Comparison of ENCODE assay signal across 8 cellular contexts in the genomic region with DNA sequence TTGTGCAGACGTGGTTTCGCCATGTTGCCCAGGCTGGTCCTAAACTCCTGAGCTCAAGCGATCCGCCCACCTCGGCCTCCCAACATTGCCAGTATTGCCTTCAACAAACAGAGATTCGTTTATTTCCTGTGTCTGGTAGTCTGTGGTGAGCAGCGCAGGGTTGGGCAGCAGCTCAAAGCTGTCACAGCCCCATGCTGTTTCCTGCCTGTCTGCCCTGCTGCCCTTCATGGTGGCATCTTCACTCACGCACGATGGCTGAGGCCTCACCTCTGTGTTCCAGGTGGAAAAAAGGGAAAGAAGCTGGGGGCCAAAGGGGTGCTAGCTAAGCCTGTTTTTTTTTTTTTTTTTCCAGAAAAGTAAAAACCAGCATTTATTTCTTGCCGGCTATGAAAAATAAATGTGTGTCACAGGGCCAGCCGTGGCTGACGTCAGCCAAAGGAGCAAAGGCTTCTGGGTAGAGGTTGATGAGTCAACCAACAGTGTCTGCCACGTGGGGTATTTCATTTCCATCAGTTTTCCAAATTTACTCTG. TPM values are rescaled to one million over a fixed set of nuclear protein-coding genes. Genes with fewer than 3 reads are reported as not detected.
DNase-seq lines count a peak whose midpoint lies in the region; ATAC-seq and TF ChIP-seq lines count a peak whose summit lies in the region.

No MANE protein-coding gene starts in this region.

- CTCF ChIA-PET in CD4-positive, alpha-beta memory T cell (lab: Charles Lee; ENCODE audit: partially characterized antibody): interaction anchor here (1.1 to 6.7 kb wide), 7 partner anchors 10 to 53 kb away, joined by 3 to 74 read pairs (median 5); partner anchors contain the start of gene TBC1D22A

- no peaks in the 10 kb centered on the region for H3K27me3 ChIP-seq in CD4-positive, alpha-beta memory T cell (ENCODE audit: insufficient read depth, low read length)
- H3K27me3 ChIP-seq in RWPE2 (ENCODE audit: insufficient read depth, poor library complexity, severe bottlenecking): no peaks in the 10 kb centered on the region

- peak overlapping the region in 1 of 2 donors; percentile 45 for H3K4me3 ChIP-seq in CD4-positive, alpha-beta memory T cell (ENCODE audit: low read length in 2 of 2)
- H3K4me3 ChIP-seq in RWPE2 (ENCODE audit: severe bottlenecking): no peak overlapping the region

- no peaks in the 10 kb centered on the region for H3K9me3 Mint-ChIP-seq in CD4-positive, alpha-beta memory T cell

- peak overlapping the region; percentile 80 to 91 (median 86) for H3K4me3 Mint-ChIP-seq in CD4-positive, alpha-beta memory T cell

- intact Hi-C loops in CD4-positive, alpha-beta memory T cell (cut with micrococcal nuclease): loop anchor here (1.0 to 2.0 kb wide), 4 partner anchors 16 to 56 kb away; partner anchors contain the start of gene TBC1D22A

- no peak for ATAC-seq in RWPE2 (ENCODE audit: low read depth)
- ATAC-seq in GM18505 (IDR thresholded peaks at IDR 0.05; ENCODE audit: unreplicated experiment): no peak
- ATAC-seq in HG03097 (IDR thresholded peaks at IDR 0.05; ENCODE audit: low FRiP score, unreplicated experiment): no peak
- no peak for ATAC-seq in HG03565 (IDR thresholded peaks at IDR 0.05; ENCODE audit: unreplicated experiment)

- no peak for TF ChIP-seq CTCF in RWPE2 (IDR thresholded peaks at IDR 0.05; ENCODE audit: poor library complexity, severe bottlenecking)

- DNase-seq in CD4-positive, alpha-beta memory T cell: peak; percentile 83 to 96 (median 87)
- no peak for DNase-seq in RWPE2 (ENCODE audit: low spot score)
- peak; percentile 83 for DNase-seq in activated gamma-delta T cell treated with Interleukin-2 at 50 U/mL for 16 hours
- DNase-seq in germinal center (ENCODE audit: low spot score): peak; percentile 58
- DNase-seq in stimulated activated CD4-positive, alpha-beta T cell treated with anti-CD3 and anti-CD28 coated beads, Interleukin-1b, Interleukin-23, amount 100 ng/mL, for 48 hours: peak; percentile 73

- peaks cover 13 to 35% of the 10 kb centered on the region in 2 donors for H3K36me3 Mint-ChIP-seq in CD4-positive, alpha-beta memory T cell

- peaks cover 56% of the 10 kb centered on the region for H3K4me1 ChIP-seq in CD4-positive, alpha-beta memory T cell (ENCODE audit: insufficient read depth, low read length)
- peaks cover 8% of the 10 kb centered on the region for H3K4me1 ChIP-seq in RWPE2 (ENCODE audit: insufficient read depth, poor library complexity, severe bottlenecking)

- H3K27ac ChIP-seq in CD4-positive, alpha-beta memory T cell (ENCODE audit: low read depth, low read length): peak overlapping the region; percentile 87
- peak overlapping the region; percentile 13 for H3K27ac ChIP-seq in RWPE2 (ENCODE audit: poor library complexity, severe bottlenecking)

- no peak for TF ChIP-seq POLR2A in GM18505 (IDR thresholded peaks at IDR 0.05; ENCODE audit: borderline replicate concordance, extremely low read depth, insufficient read depth, insufficient read length)

- H3K27me3 Mint-ChIP-seq in CD4-positive, alpha-beta memory T cell: no peaks in the 10 kb centered on the region

- H3K27ac Mint-ChIP-seq in CD4-positive, alpha-beta memory T cell: peak overlapping the region; percentile 99 to 100 (median 100)

- H3K36me3 ChIP-seq in CD4-positive, alpha-beta memory T cell (ENCODE audit: insufficient read depth, low read length): peaks cover 32% of the 10 kb centered on the region
- H3K36me3 ChIP-seq in RWPE2 (ENCODE audit: low read depth): peaks cover 14% of the 10 kb centered on the region; the same call in 1 of the 2 replicates

- H3K9me3 ChIP-seq in CD4-positive, alpha-beta memory T cell (ENCODE audit: control insufficient read depth in 1 of 2, low read length in 2 of 2): no peaks in the 10 kb centered on the region
- H3K9me3 ChIP-seq in RWPE2 (ENCODE audit: severe bottlenecking): peaks cover under 1% of the 10 kb centered on the region

- POLR2A ChIA-PET in CD4-positive, alpha-beta memory T cell (lab: Charles Lee; ENCODE audit: partially characterized antibody): interaction anchor here (0.6 to 5.2 kb wide), 15 partner anchors 8 to 177 kb away, joined by 3 to 90 read pairs (median 8); partner anchors contain the start of gene TBC1D22A

- peaks cover 33 to 61% (median 43%) of the 10 kb centered on the region in 4 donors for H3K4me1 Mint-ChIP-seq in CD4-positive, alpha-beta memory T cell

RNA-seq across cellular contexts. Expression of gene TBC1D22A, which starts 28.8 kb away (rescaled TPM):
- 10 to 100 TPM; 49.0 to 49.2 TPM for total RNA-seq in CD4-positive, alpha-beta memory T cell
- 10 to 100 TPM; 20.6 to 24.4 TPM for polyA plus RNA-seq in CD4-positive, alpha-beta memory T cell

RNA-seq across cellular contexts. Expression of gene CERK, which starts 53.2 kb away (rescaled TPM):
- 100 to 1,000 TPM; 161 to 164 TPM for total RNA-seq in CD4-positive, alpha-beta memory T cell
- 100 to 1,000 TPM in 1 of 2 donors, 10 to 100 TPM in 1; 91.2 to 111 TPM for polyA plus RNA-seq in CD4-positive, alpha-beta memory T cell
